Comparison of ENCODE assay signal across 8 cellular contexts in genomic region chr13:29936051-29936813, GRCh38.
A peak's percentile ranks its signal among the peaks of the same experiment; 100 is the strongest.
DNase-seq lines count a peak whose midpoint lies in the region; ATAC-seq, FAIRE-seq and TF ChIP-seq lines count a peak whose summit lies in the region.

No MANE protein-coding gene starts in this region.

- RAD21 ChIA-PET in GM12878 (lab: Charles Lee; ENCODE audit: unreplicated experiment), result interaction anchor here (0.6 to 3.1 kb wide), 12 partner anchors 12 to 196 kb away, joined by 3 to 21 read pairs (median 4); partner anchors contain the start of gene UBL3

- no peaks in the 10 kb centered on the region for H3K79me2 ChIP-seq in GM12878 (ENCODE audit: control insufficient read depth, insufficient read depth, low read length)

- peak; percentile 48 for DNase-seq in activated T-cell treated with anti-CD3 and anti-CD28 coated beads, Interleukin-2, amount 50 U/mL, for 24 hours
- DNase-seq in activated T-cell treated with anti-CD3 and anti-CD28 coated beads, Interleukin-2, amount 50 U/mL, for 1 hour, result no peak
- DNase-seq in GM12878 (ENCODE audit: low read depth, low spot score) (no peak), thoracic aorta (ENCODE audit: low spot score) (no peak), KG1 (lab: John Stamatoyannopoulos, UW) (no peak)

- no peaks in the 10 kb centered on the region for H3K9me3 Mint-ChIP-seq in activated T-cell treated with anti-CD3 and anti-CD28 coated beads, Interleukin-2, amount 50 U/mL, for 24 hours

- H3K27ac ChIP-seq in GM12878 (ENCODE audit: control insufficient read depth, insufficient read depth), result no peak overlapping the region
- H3K27ac ChIP-seq in thoracic aorta, result no peak overlapping the region

- H3K27me3 ChIP-seq in GM12878 (replicated peaks in 1 of 2; ENCODE audit: control insufficient read depth in 2 of 2, insufficient read depth in 2 of 2, low read length in 1 of 2) (no peaks in the 10 kb centered on the region), thoracic aorta (replicated peaks; ENCODE audit: insufficient read depth) (no peaks in the 10 kb centered on the region)

- TF ChIP-seq CTCF in GM12878 (IDR thresholded peaks at IDR 0.05 in 2 of 3, conservative IDR thresholded peaks at IDR 0.05 in 1 of 3; ENCODE audit: control insufficient read depth in 2 of 3, extremely low read depth in 1 of 3, insufficient read depth in 1 of 3, low read depth in 3 of 3, low read length in 3 of 3) (no peak), thoracic aorta (IDR thresholded peaks at IDR 0.05) (no peak)

- peak overlapping the region; percentile 66 for H3K4me2 ChIP-seq in GM12878 (ENCODE audit: control insufficient read depth, insufficient read depth)

- H3K27ac Mint-ChIP-seq in activated T-cell treated with anti-CD3 and anti-CD28 coated beads, Interleukin-2, amount 50 U/mL, for 24 hours, result peak overlapping the region; percentile 90

- H3K4me3 ChIP-seq in GM12878, result peak overlapping the region; percentile 50; the same call in 1 of the 2 replicates
- peak overlapping the region; percentile 28 for H3K4me3 ChIP-seq in thoracic aorta

- peak overlapping the region; percentile 74 for H3K4me3 Mint-ChIP-seq in activated T-cell treated with anti-CD3 and anti-CD28 coated beads, Interleukin-2, amount 50 U/mL, for 24 hours

- H3K4me1 ChIP-seq in GM12878 (ENCODE audit: control insufficient read depth, insufficient read depth, low read length) (peaks cover 20% of the 10 kb centered on the region), thoracic aorta (ENCODE audit: control insufficient read depth in 1 of 2, low read depth in 2 of 2) (no peaks in the 10 kb centered on the region)

- CTCF ChIA-PET in GM12878 (lab: Yijun Ruan, JAX), result interaction anchor here (0.7 to 9.2 kb wide), 10 partner anchors 9 to 177 kb away, joined by 3 to 94 read pairs (median 4); no protein-coding TSS in a partner anchor

- TF ChIP-seq POLR2A in GM12878 (IDR thresholded peaks at IDR 0.05; ENCODE audit: low read depth, low read length), result no peak

- 8% methylated on average over 12 of the region's 13 CpGs for WGBS in GM12878 (ENCODE audit: insufficient coverage, insufficient replicate concordance, low lambda C conversion rate, missing lambda C conversion rate)

- TF ChIP-seq EP300 in GM12878 (IDR thresholded peaks at IDR 0.05; ENCODE audit: borderline replicate concordance in 1 of 2, control insufficient read depth in 1 of 2, low read depth in 2 of 2, low read length in 2 of 2), result no peak

- in situ Hi-C loops in GM12878 (cut with MboI), result no loop called here

- peak; percentile 12 for ATAC-seq in HG03460 (IDR thresholded peaks at IDR 0.05; ENCODE audit: unreplicated experiment)
- peak; percentile 35 for ATAC-seq in GM12878
- no peak for ATAC-seq in thoracic aorta (ENCODE audit: insufficient number of reproducible peaks, low FRiP score, low read depth)
- ATAC-seq in HG02885 (IDR thresholded peaks at IDR 0.05; ENCODE audit: poor library complexity, unreplicated experiment), result no peak
- ATAC-seq in esophagus mucosa, result no peak

- peak overlapping the region; percentile 50; the same call in 1 of the 2 replicates for H2AFZ ChIP-seq in GM12878 (ENCODE audit: control insufficient read depth, low read depth, low read length)

- FAIRE-seq in GM12878 (lab: Jason Lieb, UNC), result no peak

- H4K20me1 ChIP-seq in GM12878 (ENCODE audit: control insufficient read depth, insufficient read depth), result no peaks in the 10 kb centered on the region

- no peaks in the 10 kb centered on the region for H3K36me3 Mint-ChIP-seq in activated T-cell treated with anti-CD3 and anti-CD28 coated beads, Interleukin-2, amount 50 U/mL, for 24 hours (ENCODE audit: low read depth)

- intact Hi-C loops in GM12878 (cut with micrococcal nuclease; ENCODE audit: unreplicated experiment), result loop anchor here (2.0 to 5.0 kb wide), 3 partner anchors 89 to 177 kb away; no protein-coding TSS in a partner anchor

- no peaks in the 10 kb centered on the region for H3K27me3 Mint-ChIP-seq in activated T-cell treated with anti-CD3 and anti-CD28 coated beads, Interleukin-2, amount 50 U/mL, for 24 hours

- H3K9me3 ChIP-seq in GM12878 (replicated peaks; ENCODE audit: control insufficient read depth, insufficient read depth, low read length) (no peaks in the 10 kb centered on the region), thoracic aorta (peaks cover 3% of the 10 kb centered on the region)

- SMC1A ChIA-PET in GM12878 (lab: Charles Lee; ENCODE audit: uncharacterized antibody, unreplicated experiment), result interaction anchor here (0.6 to 4.2 kb wide), 15 partner anchors 14 to 429 kb away, joined by 3 to 23 read pairs (median 4); partner anchors contain the start of gene UBL3

- no peak for TF ChIP-seq RAD21 in GM12878 (IDR thresholded peaks at IDR 0.05; ENCODE audit: insufficient read depth, low read depth, low read length)

- POLR2A ChIA-PET in GM12878 (lab: Charles Lee), result no interaction called here

- no peak overlapping the region for H3K9ac ChIP-seq in GM12878 (ENCODE audit: control insufficient read depth, insufficient read depth, low read length)

- no TSS peak for BruUV-seq in GM12878 (replicated peaks; lab: Mats Ljungman, UMichigan)

- H3K4me1 Mint-ChIP-seq in activated T-cell treated with anti-CD3 and anti-CD28 coated beads, Interleukin-2, amount 50 U/mL, for 24 hours (ENCODE audit: low read depth), result peaks cover 43% of the 10 kb centered on the region

- H3K36me3 ChIP-seq in GM12878 (ENCODE audit: control insufficient read depth in 2 of 2, insufficient read depth in 2 of 2, low read length in 1 of 2), result no peaks in the 10 kb centered on the region
- H3K36me3 ChIP-seq in thoracic aorta, result no peaks in the 10 kb centered on the region

TF ChIP-seq in GM12878, 131 proteins besides CTCF, POLR2A, EP300 and RAD21 (continues in another document):
- TF ChIP-seq IRF3 (IDR thresholded peaks at IDR 0.05), result no peak
- no peak for TF ChIP-seq GATAD2B (conservative IDR thresholded peaks at IDR 0.05; ENCODE audit: low read depth)
- no peak for TF ChIP-seq NFXL1 (IDR thresholded peaks at IDR 0.05; ENCODE audit: borderline replicate concordance)
- no peak for TF ChIP-seq NR2C1 (IDR thresholded peaks at IDR 0.05)
- no peak for TF ChIP-seq ZSCAN29 (IDR thresholded peaks at IDR 0.05)
- no peak for TF ChIP-seq POU2F2 (IDR thresholded peaks at IDR 0.05; ENCODE audit: borderline replicate concordance, low read depth, low read length)
- TF ChIP-seq ZNF24 (IDR thresholded peaks at IDR 0.05), result no peak
- no peak for TF ChIP-seq KAT2A (conservative IDR thresholded peaks at IDR 0.05; ENCODE audit: control insufficient read depth, low read depth, low read length)
- no peak for TF ChIP-seq SMARCA5 (IDR thresholded peaks at IDR 0.05)
- TF ChIP-seq CHD4 (IDR thresholded peaks at IDR 0.05), result no peak
- no peak for TF ChIP-seq HDAC6 (IDR thresholded peaks at IDR 0.05; ENCODE audit: unreplicated experiment)
- TF ChIP-seq MTA3 (IDR thresholded peaks at IDR 0.05; ENCODE audit: borderline replicate concordance, low read length), result no peak
- no peak for TF ChIP-seq SPI1 (IDR thresholded peaks at IDR 0.05; ENCODE audit: borderline replicate concordance, insufficient read depth, low read depth, low read length)
- TF ChIP-seq ZBTB40 (IDR thresholded peaks at IDR 0.05; ENCODE audit: borderline replicate concordance), result no peak
- TF ChIP-seq KDM1A (IDR thresholded peaks at IDR 0.05; ENCODE audit: borderline replicate concordance), result no peak
- no peak for TF ChIP-seq BCL11A (IDR thresholded peaks at IDR 0.05; ENCODE audit: low read depth, low read length)
- no peak for TF ChIP-seq CREM (IDR thresholded peaks at IDR 0.05; ENCODE audit: low read depth)
- no peak for TF ChIP-seq NR2C2 (IDR thresholded peaks at IDR 0.05; ENCODE audit: borderline replicate concordance, control insufficient read depth, insufficient read length, low read depth)

Comparison
In these comparisons a context has a peak if more than half of its experiments do, and no peak if none do; other contexts are left out.
1. ATAC-seq: peak in HG03460 (single experiment) and GM12878 (single experiment); none in thoracic aorta (single experiment), HG02885 (single experiment) and esophagus mucosa (single experiment).